Comparison of ENCODE assay signal across 1 cellular context in the genomic region with DNA sequence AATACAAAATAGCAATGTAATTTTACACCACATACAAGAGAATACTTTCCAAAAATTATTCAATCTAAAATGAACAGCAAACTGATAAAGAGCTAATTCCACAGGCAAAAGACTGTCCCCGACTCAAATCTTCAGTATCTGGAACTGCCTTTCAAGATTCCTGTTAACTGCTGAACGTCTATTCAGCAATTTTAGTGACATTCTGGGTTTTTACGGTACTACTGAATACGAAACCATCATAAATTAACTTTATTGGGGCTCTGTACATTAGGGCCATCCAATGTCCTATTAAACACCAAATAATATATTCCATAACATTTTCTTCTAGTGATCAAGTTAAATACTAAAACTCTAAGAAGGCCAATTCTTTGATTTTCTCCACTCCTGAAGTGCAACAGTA.
TF ChIP-seq lines count a peak whose summit lies in the region.

No MANE protein-coding gene starts in this region.

TF ChIP-seq in IMR-90, 13 proteins besides CTCF, POLR2A, EP300 and RAD21:
- TF ChIP-seq NFE2L2 (IDR thresholded peaks at IDR 0.05; ENCODE audit: low read depth, low read length) (no peak), MAFK (IDR thresholded peaks at IDR 0.05; ENCODE audit: low read depth, low read length) (peak; percentile 46; the same call in 1 of the 2 replicates)
